In the genomic region with DNA sequence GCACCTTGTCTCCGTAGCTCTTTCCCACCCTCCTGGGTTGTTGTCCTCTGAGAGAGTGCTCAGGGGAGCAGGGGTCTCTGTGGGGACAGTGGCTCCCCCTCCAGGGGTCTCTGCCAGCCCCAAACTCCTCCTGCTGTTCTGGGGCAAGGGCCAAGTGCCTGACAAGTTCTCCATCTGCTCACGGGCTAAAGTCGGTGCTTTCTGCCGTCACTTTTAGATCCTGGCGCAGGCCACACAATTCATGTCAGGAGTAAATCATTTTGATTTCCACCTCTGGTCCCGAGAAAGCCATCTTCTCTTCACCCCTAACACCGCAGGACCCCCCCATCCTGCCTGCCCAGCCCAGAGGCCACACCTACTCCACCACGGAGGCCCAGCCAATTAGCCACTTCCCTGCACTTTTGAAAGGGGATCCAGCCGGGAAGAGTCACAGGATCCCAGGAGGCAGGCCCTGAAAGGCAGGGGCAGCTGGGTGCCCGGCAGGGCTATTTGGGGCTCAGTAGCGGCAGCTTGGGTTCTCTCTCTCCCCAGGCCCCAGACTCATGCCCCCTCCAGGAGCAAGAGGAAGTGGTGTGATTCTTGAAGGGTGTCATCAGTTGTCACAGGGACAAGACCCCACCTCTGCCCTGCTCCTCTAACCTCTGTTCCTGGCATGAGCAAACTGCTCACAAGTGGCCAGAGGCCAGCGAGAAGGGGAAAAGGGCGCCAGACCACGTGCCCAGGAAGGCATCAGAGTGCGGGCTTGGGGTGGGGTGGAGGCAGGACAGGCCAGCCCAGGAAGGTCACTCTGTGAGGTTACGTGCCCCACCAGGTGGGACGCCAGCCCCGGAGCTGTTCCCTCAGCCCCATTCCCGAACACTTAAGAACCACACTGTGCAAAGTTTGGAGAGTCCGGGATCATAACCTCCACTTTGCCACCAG, we compare ENCODE assay signal across 8 cellular contexts. TPM values are rescaled to one million over a fixed set of nuclear protein-coding genes. Genes with fewer than 3 reads are reported as not detected.
DNase-seq lines count a peak whose midpoint lies in the region; ATAC-seq, FAIRE-seq and TF ChIP-seq lines count a peak whose summit lies in the region.

No MANE protein-coding gene starts in this region.

- H3K36me3 ChIP-seq in transverse colon = no peaks in the 10 kb centered on the region

- no peaks in the 10 kb centered on the region for H3K27me3 ChIP-seq in AG04450 (ENCODE audit: control insufficient read depth, insufficient read depth, low read length)
- no peaks in the 10 kb centered on the region for H3K27me3 ChIP-seq in transverse colon

- TF ChIP-seq EP300 in transverse colon (IDR thresholded peaks at IDR 0.05; ENCODE audit: low read depth) = no peak

- H3K27ac ChIP-seq in AG04450 (ENCODE audit: low read depth, low read length) = no peak overlapping the region
- peak overlapping the region; percentile 84 to 94 (median 86) for H3K27ac ChIP-seq in transverse colon

- H3K4me3 Mint-ChIP-seq in activated naive CD8-positive, alpha-beta T cell treated with anti-CD3 and anti-CD28 coated beads for 36 hours = peak overlapping the region; percentile 87

- H3K4me3 ChIP-seq in AG04450 (ENCODE audit: low read depth, low read length) (peak overlapping the region; percentile 68), HFF-Myc (replicated peaks; ENCODE audit: low read depth, low read length) (peak overlapping the region; percentile 78), transverse colon (peak overlapping the region; percentile 53 to 88 (median 67))

- in situ Hi-C loops in transverse colon (cut with MboI; ENCODE audit: low pct_ligation_motif_present in 1 of 4, low pct_unique_long_range_greater_than_20kb in 1 of 4, low sequenced_read_pairs in 3 of 4) (loop anchor here in 1 of 4 donors (25.0 kb wide), 1 partner anchor 327 kb away; the partner anchor contains the start of gene MARK2), ACHN (cut with HindIII; ENCODE audit: low pct_ligation_motif_present, low pct_unique_long_range_greater_than_20kb, low sequenced_read_pairs) (no loop called here)

- peak; percentile 14 for ATAC-seq in left colon

- peak overlapping the region; percentile 79 for H3K27ac Mint-ChIP-seq in activated naive CD8-positive, alpha-beta T cell treated with anti-CD3 and anti-CD28 coated beads for 36 hours

- H3K9me3 Mint-ChIP-seq in activated naive CD8-positive, alpha-beta T cell treated with anti-CD3 and anti-CD28 coated beads for 36 hours = no peaks in the 10 kb centered on the region

- TF ChIP-seq POLR2A in transverse colon (IDR thresholded peaks at IDR 0.05) = no peak

- TF ChIP-seq CTCF in AG04450 (IDR thresholded peaks at IDR 0.05; ENCODE audit: low read depth, low read length) (no peak), HFF-Myc (IDR thresholded peaks at IDR 0.05; ENCODE audit: low read depth, low read length, missing control alignments) (no peak), transverse colon (IDR thresholded peaks at IDR 0.05) (no peak)

- POLR2A ChIA-PET in AG04450 (lab: Yijun Ruan, JAX) = interaction anchor here (0.9 to 2.0 kb wide), 2 partner anchors 20 to 21 kb away, joined by 6 to 9 read pairs; partner anchors contain the start of gene STIP1

- H3K4me1 ChIP-seq in transverse colon = peaks cover 7 to 21% (median 19%) of the 10 kb centered on the region in 4 donors

- CTCF ChIA-PET in AG04450 (lab: Charles Lee) = interaction anchor here (0.9 to 3.3 kb wide), 3 partner anchors 12 to 13 kb away, joined by 3 to 14 read pairs (median 3); no protein-coding TSS in a partner anchor

- DNase-seq in AG04450 (ENCODE audit: low read depth, low spot score) = no peak
- no peak for DNase-seq in HFF-Myc (ENCODE audit: extremely low read depth, low read depth)
- no peak for DNase-seq in activated naive CD8-positive, alpha-beta T cell treated with anti-CD3 and anti-CD28 coated beads for 36 hours
- DNase-seq in left colon = peak; percentile 43 to 51
- DNase-seq in transverse colon = peak; percentile 36
- DNase-seq in ACHN = no peak
- no peak for DNase-seq in stimulated activated CD4-positive, alpha-beta T cell treated with anti-CD3 and anti-CD28 coated beads, Interleukin-4, amount 100 ng/mL, for 4 hours
- DNase-seq in GM19239 (ENCODE audit: insufficient read length, low spot score) = no peak

- intact Hi-C loops in left colon (cut with DNase I, micrococcal nuclease) (no loop called here), transverse colon (cut with DNase I; ENCODE audit: low total_unique reads) (no loop called here)

- H3K4me1 Mint-ChIP-seq in activated naive CD8-positive, alpha-beta T cell treated with anti-CD3 and anti-CD28 coated beads for 36 hours = peaks cover 11% of the 10 kb centered on the region

- peaks cover 13% of the 10 kb centered on the region for H3K36me3 Mint-ChIP-seq in activated naive CD8-positive, alpha-beta T cell treated with anti-CD3 and anti-CD28 coated beads for 36 hours

- 20 to 50% methylated on average over 3 to 18 of the region's 20 CpGs for WGBS in transverse colon (ENCODE audit: low coverage in 1 of 2), 2 donors

- H3K9me3 ChIP-seq in AG04450 (ENCODE audit: control insufficient read depth, insufficient read depth, low read length) (no peaks in the 10 kb centered on the region; the same call in 1 of the 2 replicates), transverse colon (no peaks in the 10 kb centered on the region)

- H3K27me3 Mint-ChIP-seq in activated naive CD8-positive, alpha-beta T cell treated with anti-CD3 and anti-CD28 coated beads for 36 hours = no peaks in the 10 kb centered on the region

- no peak for FAIRE-seq in GM19239 (lab: Jason Lieb, UNC)

RNA-seq across cellular contexts. Expression of gene MACROD1, which starts 1.3 kb away (rescaled TPM):
- polyA plus RNA-seq in AG04450 (2011; rRNA removed) = 8.0 and 8.1 TPM in 2 replicates
- polyA minus RNA-seq in AG04450 (2011; rRNA and poly(A)+ RNA removed) = 2.2 and 2.9 TPM in 2 replicates
- 10 to 100 TPM; 27.6 to 29.6 TPM for total RNA-seq in activated naive CD8-positive, alpha-beta T cell treated with anti-CD3 and anti-CD28 coated beads for 36 hours
- 10 to 100 TPM; 31.6 to 47.0 TPM for total RNA-seq in left colon
- 10 to 100 TPM; 42.9 to 50.7 (median 50.1) TPM for total RNA-seq in transverse colon

RNA-seq across cellular contexts. Expression of gene STIP1, which starts 21.3 kb away (rescaled TPM):
- polyA plus RNA-seq in AG04450 (2011; rRNA removed) = 166 and 171 TPM in 2 replicates
- 289 and 348 TPM in 2 replicates for polyA minus RNA-seq in AG04450 (2011; rRNA and poly(A)+ RNA removed)
- 100 to 1,000 TPM; 373 to 379 TPM for total RNA-seq in activated naive CD8-positive, alpha-beta T cell treated with anti-CD3 and anti-CD28 coated beads for 36 hours
- total RNA-seq in left colon = 10 to 100 TPM; 61.2 to 75.1 TPM
- 100 to 1,000 TPM in 1 of 4 donors, 10 to 100 TPM in 3; 45.3 to 181 (median 65.9) TPM for total RNA-seq in transverse colon

RNA-seq across cellular contexts. Expression of gene FERMT3, which starts 41.9 kb away (rescaled TPM):
- 0.38 and 0.72 TPM in 2 replicates for polyA plus RNA-seq in AG04450 (2011; rRNA removed)
- 0.26 TPM in 1 of 2 replicates, not detected in the other for polyA minus RNA-seq in AG04450 (2011; rRNA and poly(A)+ RNA removed)
- total RNA-seq in activated naive CD8-positive, alpha-beta T cell treated with anti-CD3 and anti-CD28 coated beads for 36 hours = 100 to 1,000 TPM; 217 to 235 TPM
- total RNA-seq in left colon = 10 to 100 TPM; 16.1 to 21.7 TPM
- 10 to 100 TPM; 14.6 to 63.3 (median 28.6) TPM for total RNA-seq in transverse colon

Comparison
In these comparisons a context has a peak if more than half of its experiments do, and no peak if none do; other contexts are left out.
1. DNase-seq: peak in left colon (2 of 2) and transverse colon (single experiment); none in AG04450 (single experiment), HFF-Myc (single experiment), activated naive CD8-positive, alpha-beta T cell treated with anti-CD3 and anti-CD28 coated beads for 36 hours (single experiment), ACHN (single experiment), stimulated activated CD4-positive, alpha-beta T cell treated with anti-CD3 and anti-CD28 coated beads, Interleukin-4, amount 100 ng/mL, for 4 hours (0 of 2) and GM19239 (single experiment).
2. Peak in every context shown above with its lines, with median percentiles within 50 percentile points of each other: H3K4me3 ChIP-seq.